Comparison of ENCODE assay signal across 18 cellular contexts in the genomic region with DNA sequence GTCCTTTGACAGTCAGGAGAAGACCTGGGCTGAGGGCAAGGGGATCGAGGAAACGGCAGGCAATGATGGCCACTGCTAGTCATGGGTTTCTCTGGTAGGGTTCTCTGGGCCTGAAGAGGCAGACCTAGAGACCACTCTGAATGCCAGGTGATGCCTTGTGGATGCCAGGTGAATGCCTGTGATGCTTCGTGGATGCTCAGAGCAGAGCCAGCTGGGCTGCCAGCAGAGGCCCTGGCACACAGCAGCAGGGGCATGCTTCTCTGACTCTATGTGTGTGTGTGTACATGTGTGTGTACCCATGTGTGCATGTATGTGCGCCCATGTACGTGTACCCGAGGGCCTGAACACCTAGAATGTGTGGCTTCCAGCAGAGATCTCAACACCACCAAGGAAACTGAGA.
"Had no signal": no experiment of that assay in that cellular context is flagged by ENCODE, and none has a peak within 500 bp of the region (broad histone marks: within the 10 kb centered on the region; RNA-seq: fewer than 3 reads in every experiment).

No MANE protein-coding gene starts in this region.

- ATAC-seq: right cardiac atrium; stimulated activated memory B cell treated with anti-CD40 and anti-IgM and Interleukin-4, amounts not matched to agents 10 μg/mL and 1 μg/mL and 100 μg/mL, for 72 hours had no signal

- H3K27ac ChIP-seq: WERI-Rb-1 had no signal

- DNase-seq: activated CD4-positive, alpha-beta T cell treated with anti-CD3 and anti-CD28 coated beads for 1 hour; activated CD8-positive, alpha-beta memory T cell treated with anti-CD3 and anti-CD28 coated beads for 24 hours; activated CD8-positive, alpha-beta memory T cell treated with anti-CD3 and anti-CD28 coated beads, Interleukin-2, amount 50 U/mL, for 48 hours; activated effector memory CD4-positive, alpha-beta T cell treated with anti-CD3 and anti-CD28 coated beads, Interleukin-2, amount 50 U/mL, for 16 hours; activated naive CD4-positive, alpha-beta T cell treated with anti-CD3 and anti-CD28 coated beads, Interleukin-2, amount 50 U/mL, for 16 hours; activated T-cell treated with anti-CD3 and anti-CD28 coated beads, Interleukin-2, amount 50 U/mL, for 48 hours; effector memory CD4-positive, alpha-beta T cell; glutamatergic neuron; kidney glomerular epithelial cell; stimulated activated CD4-positive, alpha-beta T cell treated with anti-CD3 and anti-CD28 coated beads, Interleukin-4, amount 100 ng/mL, for 4 hours; SW 1271; T-helper 2 cell; WERI-Rb-1 had no signal

- H3K36me3 ChIP-seq: WERI-Rb-1 had no signal

- FAIRE-seq: endothelial cell of umbilical vein, urothelium cell line had no signal

- H3K4me3 ChIP-seq: smooth muscle cell had no signal
